In genomic region chr22:42648017-42648367, GRCh38 we compare ENCODE assay signal across 9 cellular contexts. TPM values are rescaled to one million over a fixed set of nuclear protein-coding genes. Genes with fewer than 3 reads are reported as not detected.
DNase-seq lines count a peak whose midpoint lies in the region; ATAC-seq, FAIRE-seq and TF ChIP-seq lines count a peak whose summit lies in the region.
"Had no signal": no experiment of that assay in that cellular context is flagged by ENCODE, and none has a peak within 500 bp of the region (broad histone marks: within the 10 kb centered on the region; RNA-seq: fewer than 3 reads in every experiment).

No MANE protein-coding gene starts in this region.

- H4K20me1 ChIP-seq in endothelial cell of umbilical vein (replicated peaks; ENCODE audit: control insufficient read depth, extremely low read depth, insufficient read depth, low read length), result no peaks in the 10 kb centered on the region

- H3K4me3 Mint-ChIP-seq in CD4-positive, alpha-beta memory T cell, result peak overlapping the region; percentile 98 to 100 (median 99)
- peak overlapping the region; percentile 91 for H3K4me3 Mint-ChIP-seq in osteocyte (ENCODE audit: unreplicated experiment)

- no peaks in the 10 kb centered on the region for H3K27me3 Mint-ChIP-seq in CD4-positive, alpha-beta memory T cell
- H3K27me3 Mint-ChIP-seq in osteocyte (ENCODE audit: unreplicated experiment), result no peaks in the 10 kb centered on the region

- CTCF ChIA-PET in CD4-positive, alpha-beta memory T cell (lab: Charles Lee; ENCODE audit: partially characterized antibody), result interaction anchor here (1.3 to 5.3 kb wide), 2 partner anchors 16 to 26 kb away, joined by 4 to 18 read pairs; no protein-coding TSS in a partner anchor
- CTCF ChIA-PET in Panc1 (lab: Charles Lee) (no interaction called here), endothelial cell of umbilical vein (lab: Charles Lee) (interaction anchor here (1.3 to 1.9 kb wide), 2 partner anchors 12 to 27 kb away, joined by 3 to 6 read pairs; no protein-coding TSS in a partner anchor)

- no peak for DNase-seq in CD4-positive, alpha-beta memory T cell
- no peak for DNase-seq in Panc1 (ENCODE audit: low read depth, low spot score)
- DNase-seq in endothelial cell of umbilical vein (ENCODE audit: low read depth, low spot score), result no peak
- no peak for DNase-seq in osteocyte (ENCODE audit: extremely low spot score, unreplicated experiment)
- no peak for DNase-seq in NCI-H69 (lab: John Stamatoyannopoulos, UW)
- no peak for DNase-seq in HUDEP-2 (lab: John Stamatoyannopoulos, UW; ENCODE audit: unreplicated experiment in 76 of 76)
- no peak for DNase-seq in GM13976 (ENCODE audit: low spot score)
- DNase-seq: cerebellar nuclear complex had no signal

- no TSS peak for BruUV-seq in Panc1 (replicated peaks; lab: Mats Ljungman, UMichigan)
- BruUV-seq in endothelial cell of umbilical vein (replicated peaks; lab: Mats Ljungman, UMichigan), result no TSS peak

- H3K27ac Mint-ChIP-seq in CD4-positive, alpha-beta memory T cell, result peak overlapping the region in 6 of 7 donors; percentile 90 to 100 (median 100)
- peak overlapping the region; percentile 96 for H3K27ac Mint-ChIP-seq in osteocyte (ENCODE audit: unreplicated experiment)

- no peaks in the 10 kb centered on the region for H3K9me1 ChIP-seq in endothelial cell of umbilical vein (replicated peaks; ENCODE audit: control insufficient read depth, extremely low read depth, insufficient read depth, low read length)

- ATAC-seq in Panc1 (no peak), HG02970 (IDR thresholded peaks at IDR 0.05; ENCODE audit: low FRiP score, unreplicated experiment) (no peak)

- peak overlapping the region in 1 of 2 donors; percentile 65 for H3K4me3 ChIP-seq in CD4-positive, alpha-beta memory T cell (ENCODE audit: low read length in 2 of 2)
- peak overlapping the region; percentile 87 to 92 for H3K4me3 ChIP-seq in Panc1 (ENCODE audit: low read depth in 2 of 2, low read length in 2 of 2)
- H3K4me3 ChIP-seq in endothelial cell of umbilical vein (replicated peaks in 1 of 3; ENCODE audit: insufficient read depth in 1 of 3, low read depth in 1 of 3, low read length in 3 of 3), result peak overlapping the region in 2 of 3 experiments; percentile 42 to 92

- peaks cover 53% of the 10 kb centered on the region for H3K79me2 ChIP-seq in endothelial cell of umbilical vein (ENCODE audit: control insufficient read depth, insufficient read depth, low read length)

- intact Hi-C loops in CD4-positive, alpha-beta memory T cell (cut with micrococcal nuclease), result no loop called here
- intact Hi-C loops in Panc1 (cut with micrococcal nuclease; ENCODE audit: unreplicated experiment), result no loop called here
- intact Hi-C loops in endothelial cell of umbilical vein (cut with micrococcal nuclease), result loop anchor here (2.0 kb wide), 1 partner anchor 13 kb away; no protein-coding TSS in a partner anchor

- peak overlapping the region; percentile 69 for H3K27ac ChIP-seq in CD4-positive, alpha-beta memory T cell (ENCODE audit: low read depth, low read length)
- H3K27ac ChIP-seq in Panc1 (ENCODE audit: low read length), result peak overlapping the region; percentile 85
- H3K27ac ChIP-seq in endothelial cell of umbilical vein (ENCODE audit: insufficient read depth, low read depth, low read length), result no peak overlapping the region

- H3K27me3 ChIP-seq in CD4-positive, alpha-beta memory T cell (ENCODE audit: insufficient read depth, low read length), result no peaks in the 10 kb centered on the region
- no peaks in the 10 kb centered on the region for H3K27me3 ChIP-seq in Panc1 (ENCODE audit: control insufficient read depth, insufficient read depth, low read length)
- H3K27me3 ChIP-seq in endothelial cell of umbilical vein (ENCODE audit: control insufficient read depth in 2 of 2, insufficient read depth in 2 of 2, low read length in 2 of 2), result no peaks in the 10 kb centered on the region

- peaks cover 14 to 47% (median 31%) of the 10 kb centered on the region in 4 donors for H3K4me1 Mint-ChIP-seq in CD4-positive, alpha-beta memory T cell
- peaks cover 56% of the 10 kb centered on the region for H3K4me1 Mint-ChIP-seq in osteocyte (ENCODE audit: unreplicated experiment)

- dilution Hi-C loops in endothelial cell of umbilical vein (cut with MboI; ENCODE audit: extremely low pct_ligation_motif_present, low sequenced_read_pairs), result no loop called here

- H3K9ac ChIP-seq in endothelial cell of umbilical vein (replicated peaks; ENCODE audit: extremely low read depth, insufficient read depth, low read length), result no peak overlapping the region

- peak overlapping the region; percentile 6 for H3K4me2 ChIP-seq in endothelial cell of umbilical vein (ENCODE audit: insufficient read depth, low read length)

- no peak overlapping the region for H2AFZ ChIP-seq in endothelial cell of umbilical vein (ENCODE audit: low read depth, low read length)

- FAIRE-seq in endothelial cell of umbilical vein (lab: Jason Lieb, UNC), result no peak

- POLR2A ChIA-PET in CD4-positive, alpha-beta memory T cell (lab: Charles Lee; ENCODE audit: partially characterized antibody), result interaction anchor here (1.5 to 4.9 kb wide), 2 partner anchors 21 to 33 kb away, joined by 6 to 59 read pairs; partner anchors contain the start of gene POLDIP3
- POLR2A ChIA-PET in Panc1 (lab: Charles Lee), result no interaction called here
- POLR2A ChIA-PET in endothelial cell of umbilical vein (lab: Charles Lee), result no interaction called here

- H3K4me1 ChIP-seq in CD4-positive, alpha-beta memory T cell (ENCODE audit: insufficient read depth, low read length), result peaks cover 50% of the 10 kb centered on the region
- H3K4me1 ChIP-seq in Panc1 (ENCODE audit: control insufficient read depth, insufficient read depth, low read length), result no peaks in the 10 kb centered on the region; the same call in none of the 2 replicates
- peaks cover 42% of the 10 kb centered on the region for H3K4me1 ChIP-seq in endothelial cell of umbilical vein (ENCODE audit: control insufficient read depth, extremely low read depth, insufficient read depth, low read length)

- in situ Hi-C loops in Panc1 (cut with HindIII; ENCODE audit: low pct_unique_long_range_greater_than_20kb, low sequenced_read_pairs) (no loop called here), GM13976 (cut with MboI; ENCODE audit: low sequenced_read_pairs, unreplicated experiment) (no loop called here)

- H3K36me3 ChIP-seq in CD4-positive, alpha-beta memory T cell (ENCODE audit: insufficient read depth, low read length), result no peaks in the 10 kb centered on the region
- H3K36me3 ChIP-seq in Panc1 (ENCODE audit: control insufficient read depth, insufficient read depth, low read length), result no peaks in the 10 kb centered on the region; the same call in 1 of the 2 replicates
- no peaks in the 10 kb centered on the region for H3K36me3 ChIP-seq in endothelial cell of umbilical vein (ENCODE audit: control insufficient read depth in 2 of 2, extremely low read depth in 1 of 2, insufficient read depth in 2 of 2, low read length in 2 of 2)

- TF ChIP-seq CTCF in Panc1 (IDR thresholded peaks at IDR 0.05) (no peak), endothelial cell of umbilical vein (IDR thresholded peaks at IDR 0.05; ENCODE audit: extremely low read depth in 1 of 2, insufficient read depth in 1 of 2, low read depth in 1 of 2, low read length in 2 of 2) (no peak), osteocyte (IDR thresholded peaks at IDR 0.05) (no peak), GM13976 (IDR thresholded peaks at IDR 0.05; ENCODE audit: borderline replicate concordance, control extremely low read depth, extremely low read depth, insufficient read depth, missing control alignments) (no peak)

- peaks cover 0 to 2% of the 10 kb centered on the region in 2 donors for H3K36me3 Mint-ChIP-seq in CD4-positive, alpha-beta memory T cell
- peaks cover 4% of the 10 kb centered on the region for H3K36me3 Mint-ChIP-seq in osteocyte (ENCODE audit: unreplicated experiment)

- no peak for TF ChIP-seq POLR2A in endothelial cell of umbilical vein (IDR thresholded peaks at IDR 0.05; ENCODE audit: low read depth, low read length)

- H3K9me3 ChIP-seq in CD4-positive, alpha-beta memory T cell (ENCODE audit: control insufficient read depth in 1 of 2, low read length in 2 of 2), result no peaks in the 10 kb centered on the region
- H3K9me3 ChIP-seq in Panc1 (ENCODE audit: control insufficient read depth, insufficient read depth, low read depth, low read length) (no peaks in the 10 kb centered on the region), endothelial cell of umbilical vein (replicated peaks; ENCODE audit: control insufficient read depth, insufficient read depth, low read length) (no peaks in the 10 kb centered on the region)

- peaks cover 0 to 2% (median 0%) of the 10 kb centered on the region in 8 donors for H3K9me3 Mint-ChIP-seq in CD4-positive, alpha-beta memory T cell
- no peaks in the 10 kb centered on the region for H3K9me3 Mint-ChIP-seq in osteocyte (ENCODE audit: unreplicated experiment)

RNA-seq across cellular contexts. Expression of gene CYB5R3, which starts 1.2 kb away (rescaled TPM):
- total RNA-seq in CD4-positive, alpha-beta memory T cell, result 10 to 100 TPM; 42.7 to 43.2 TPM
- polyA plus RNA-seq in CD4-positive, alpha-beta memory T cell, result 10 to 100 TPM; 46.4 to 91.1 TPM
- total RNA-seq in Panc1 (2021; ENCODE audit: unreplicated experiment), result 102 TPM
- polyA plus RNA-seq in Panc1 (2012; ENCODE audit: insufficient read length), result 194 TPM
- total RNA-seq in endothelial cell of umbilical vein, result 217 and 232 TPM in 2 replicates
- 263 and 329 TPM in 2 replicates for polyA plus RNA-seq in endothelial cell of umbilical vein
- 162 and 165 TPM in 2 replicates for polyA plus RNA-seq in endothelial cell of umbilical vein (2011; cell fraction: cytosol; rRNA removed)
- 58.9 and 72.2 TPM in 2 replicates for polyA plus RNA-seq in endothelial cell of umbilical vein (2011; cell fraction: nucleus; rRNA removed)
- polyA plus RNA-seq in endothelial cell of umbilical vein (2012), result 182 and 240 TPM in 2 replicates
- 143 and 163 TPM in 2 replicates for polyA minus RNA-seq in endothelial cell of umbilical vein
- 38.1 TPM for polyA minus RNA-seq in endothelial cell of umbilical vein (2011; cell fraction: cytosol; rRNA and poly(A)+ RNA removed)
- polyA minus RNA-seq in endothelial cell of umbilical vein (2011; cell fraction: nucleus; rRNA and poly(A)+ RNA removed), result 26.6 and 41.3 TPM in 2 replicates
- total RNA-seq in osteocyte, result 408 and 430 TPM in 2 replicates

RNA-seq across cellular contexts. Expression of gene ATP5MGL, which starts 7.6 kb away (rescaled TPM):
- total RNA-seq in CD4-positive, alpha-beta memory T cell, result 1 to 10 TPM; 1.9 to 2.1 TPM
- under 1 TPM in 1 of 2 donors, not detected in 1; 0.78 TPM for polyA plus RNA-seq in CD4-positive, alpha-beta memory T cell
- 0.23 TPM for total RNA-seq in Panc1 (2021; ENCODE audit: unreplicated experiment)
- 0.30 TPM for polyA plus RNA-seq in Panc1 (2012; ENCODE audit: insufficient read length)
- total RNA-seq in endothelial cell of umbilical vein, result 1.0 and 1.2 TPM in 2 replicates
- polyA plus RNA-seq in endothelial cell of umbilical vein, result 0.11 TPM in 1 of 2 replicates, not detected in the other
- not detected in 2 replicates for polyA plus RNA-seq in endothelial cell of umbilical vein (2011; cell fraction: cytosol; rRNA removed)
- polyA plus RNA-seq in endothelial cell of umbilical vein (2011; cell fraction: nucleus; rRNA removed), result 0.67 and 0.74 TPM in 2 replicates
- polyA plus RNA-seq in endothelial cell of umbilical vein (2012), result not detected in 2 replicates
- 1.5 and 2.1 TPM in 2 replicates for polyA minus RNA-seq in endothelial cell of umbilical vein
- not detected for polyA minus RNA-seq in endothelial cell of umbilical vein (2011; cell fraction: cytosol; rRNA and poly(A)+ RNA removed)
- 2.2 and 2.6 TPM in 2 replicates for polyA minus RNA-seq in endothelial cell of umbilical vein (2011; cell fraction: nucleus; rRNA and poly(A)+ RNA removed)
- 0.47 and 1.3 TPM in 2 replicates for total RNA-seq in osteocyte

RNA-seq across cellular contexts. Expression of gene POLDIP3, which starts 33.3 kb away (rescaled TPM):
- 10 to 100 TPM; 80.6 to 82.3 TPM for total RNA-seq in CD4-positive, alpha-beta memory T cell
- polyA plus RNA-seq in CD4-positive, alpha-beta memory T cell, result 10 to 100 TPM; 66.1 to 74.9 TPM
- total RNA-seq in Panc1 (2021; ENCODE audit: unreplicated experiment) (46.6 TPM), endothelial cell of umbilical vein (46.6 and 60.4 TPM in 2 replicates), osteocyte (77.8 and 77.9 TPM in 2 replicates)
- polyA plus RNA-seq in Panc1 (2012; ENCODE audit: insufficient read length), result 51.8 TPM
- 29.3 and 29.5 TPM in 2 replicates for polyA plus RNA-seq in endothelial cell of umbilical vein
- polyA plus RNA-seq in endothelial cell of umbilical vein (2011; cell fraction: cytosol; rRNA removed), result 37.7 and 39.0 TPM in 2 replicates
- polyA plus RNA-seq in endothelial cell of umbilical vein (2011; cell fraction: nucleus; rRNA removed), result 57.7 and 64.0 TPM in 2 replicates
- 49.4 and 55.9 TPM in 2 replicates for polyA plus RNA-seq in endothelial cell of umbilical vein (2012)
- 40.7 and 46.2 TPM in 2 replicates for polyA minus RNA-seq in endothelial cell of umbilical vein
- 22.6 TPM for polyA minus RNA-seq in endothelial cell of umbilical vein (2011; cell fraction: cytosol; rRNA and poly(A)+ RNA removed)
- polyA minus RNA-seq in endothelial cell of umbilical vein (2011; cell fraction: nucleus; rRNA and poly(A)+ RNA removed), result 25.2 and 28.3 TPM in 2 replicates
